1 cellular context compared by ENCODE assay signal in the genomic region with DNA sequence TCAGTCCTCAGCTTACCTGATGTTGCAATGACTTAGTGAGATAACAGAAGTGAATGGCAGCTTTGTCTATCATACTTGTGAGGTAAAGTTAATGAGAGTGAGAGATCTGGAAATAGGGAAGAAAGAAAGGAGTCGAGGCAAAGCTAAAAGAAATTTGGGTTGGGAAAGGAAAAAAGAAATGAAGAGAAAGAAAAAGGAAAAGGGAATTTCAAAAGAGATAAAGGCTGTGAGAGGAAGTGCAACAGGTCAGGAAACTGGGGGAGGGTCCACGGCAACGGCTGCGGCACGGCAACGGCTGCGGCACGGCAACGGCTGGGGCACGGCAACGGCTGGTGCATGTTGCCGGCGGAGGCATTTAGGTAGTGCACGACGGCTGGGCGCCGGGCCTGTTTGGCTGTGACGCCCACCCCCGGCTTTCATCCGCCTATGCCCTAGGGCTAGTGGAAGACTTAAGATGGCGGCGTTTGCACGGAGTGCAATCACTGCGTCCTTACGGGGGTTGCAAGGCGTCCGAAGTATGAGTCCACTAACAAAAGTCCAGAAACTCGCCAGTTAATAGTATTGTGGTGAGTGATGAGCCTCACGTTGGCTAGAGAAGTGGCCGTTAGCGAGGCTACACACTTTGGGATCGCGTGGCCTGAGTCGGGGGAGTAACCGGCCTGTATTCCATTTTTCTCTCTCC.
TF ChIP-seq lines count a peak whose summit lies in the region.

No MANE protein-coding gene starts in this region.

TF ChIP-seq in K562, 482 proteins besides CTCF, POLR2A, EP300 and RAD21 (continued from another document):
- TF ChIP-seq, protein P1, sequence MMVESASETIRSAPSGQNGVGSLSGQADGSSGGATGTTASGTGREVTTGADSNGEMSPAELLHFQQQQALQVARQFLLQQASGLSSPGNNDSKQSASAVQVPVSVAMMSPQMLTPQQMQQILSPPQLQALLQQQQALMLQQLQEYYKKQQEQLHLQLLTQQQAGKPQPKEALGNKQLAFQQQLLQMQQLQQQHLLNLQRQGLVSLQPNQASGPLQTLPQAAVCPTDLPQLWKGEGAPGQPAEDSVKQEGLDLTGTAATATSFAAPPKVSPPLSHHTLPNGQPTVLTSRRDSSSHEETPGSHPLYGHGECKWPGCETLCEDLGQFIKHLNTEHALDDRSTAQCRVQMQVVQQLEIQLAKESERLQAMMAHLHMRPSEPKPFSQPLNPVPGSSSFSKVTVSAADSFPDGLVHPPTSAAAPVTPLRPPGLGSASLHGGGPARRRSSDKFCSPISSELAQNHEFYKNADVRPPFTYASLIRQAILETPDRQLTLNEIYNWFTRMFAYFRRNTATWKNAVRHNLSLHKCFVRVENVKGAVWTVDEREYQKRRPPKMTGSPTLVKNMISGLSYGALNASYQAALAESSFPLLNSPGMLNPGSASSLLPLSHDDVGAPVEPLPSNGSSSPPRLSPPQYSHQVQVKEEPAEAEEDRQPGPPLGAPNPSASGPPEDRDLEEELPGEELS (CRISPR knock-in tag; IDR thresholded peaks at IDR 0.05; ENCODE audit: borderline replicate concordance) = 0 out of 2 replicates have a peak, but pooled peaks have one; percentile 54
- TF ChIP-seq RBM25 (IDR thresholded peaks at IDR 0.05; ENCODE audit: low read depth, low read length, severe bottlenecking) (peak; percentile 32), ELF4 (CRISPR knock-in tag; IDR thresholded peaks at IDR 0.05) (no peak), ETV5 (CRISPR knock-in tag; IDR thresholded peaks at IDR 0.05; ENCODE audit: low read depth) (peak; percentile 71)
TF ChIP-seq in K562: peak in this region for 176.
